8 cellular contexts compared by ENCODE assay signal in the genomic region with DNA sequence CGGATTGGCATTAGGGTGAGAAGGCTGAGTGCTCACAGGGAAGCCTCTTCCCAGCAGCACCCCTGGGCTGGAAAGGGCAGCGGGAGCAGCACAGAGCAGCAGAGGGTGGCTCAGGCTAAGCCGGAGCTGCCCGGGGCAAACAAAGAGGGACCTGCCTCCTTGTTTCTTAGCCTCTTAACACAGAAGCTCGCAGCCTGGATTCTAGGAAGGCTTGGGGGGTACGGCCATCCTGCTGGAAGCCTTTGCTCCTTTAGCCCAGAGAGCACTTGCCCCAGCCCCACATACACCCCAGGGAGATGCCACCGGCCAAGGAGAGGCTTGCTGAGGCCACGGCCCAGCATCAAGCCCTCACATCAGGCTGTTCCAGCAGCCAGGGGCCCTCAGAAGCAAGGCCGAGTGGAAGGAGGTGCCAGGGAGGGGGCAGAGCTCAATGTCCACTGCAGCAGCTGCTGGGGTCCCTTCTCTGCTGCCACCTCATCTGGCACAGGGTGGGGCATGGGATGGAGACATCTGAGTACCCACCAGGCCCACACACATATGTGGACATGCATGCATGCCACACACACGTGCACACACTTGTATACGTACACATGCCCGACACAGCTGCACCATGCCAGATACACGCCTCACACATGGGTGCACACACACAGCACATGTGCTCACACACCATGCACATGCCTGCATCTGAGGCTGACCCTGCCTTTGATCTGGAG. TPM values are rescaled to one million over a fixed set of nuclear protein-coding genes. Genes with fewer than 3 reads are reported as not detected.
DNase-seq lines count a peak whose midpoint lies in the region; ATAC-seq and TF ChIP-seq lines count a peak whose summit lies in the region.
"Had no signal": no experiment of that assay in that cellular context is flagged by ENCODE, and none has a peak within 500 bp of the region (broad histone marks: within the 10 kb centered on the region; RNA-seq: fewer than 3 reads in every experiment).

No MANE protein-coding gene starts in this region.

- no peak for TF ChIP-seq POLR2A in Peyer's patch (IDR thresholded peaks at IDR 0.05)
- TF ChIP-seq POLR2A in transverse colon (IDR thresholded peaks at IDR 0.05) = no peak

- no peak for TF ChIP-seq EP300 in transverse colon (IDR thresholded peaks at IDR 0.05; ENCODE audit: low read depth)

- in situ Hi-C loops in transverse colon (cut with MboI; ENCODE audit: low pct_ligation_motif_present in 1 of 4, low pct_unique_long_range_greater_than_20kb in 1 of 4, low sequenced_read_pairs in 3 of 4) = no loop called here

- H3K36me3 ChIP-seq in Peyer's patch (peaks cover 0 to 7% (median 0%) of the 10 kb centered on the region in 3 donors), duodenal mucosa (ENCODE audit: control insufficient read depth in 1 of 2, insufficient read depth in 2 of 2, low read length in 2 of 2) (peaks cover 0 to 6% of the 10 kb centered on the region in 2 donors), transverse colon (no peaks in the 10 kb centered on the region)

- H3K27ac ChIP-seq in Peyer's patch (peak overlapping the region; percentile 57 to 88 (median 66)), duodenal mucosa (ENCODE audit: low read depth, low read length) (peak overlapping the region; percentile 64), transverse colon (peak overlapping the region; percentile 81 to 91 (median 84))

- H3K4me1 ChIP-seq in Peyer's patch (peaks cover 0 to 20% (median 0%) of the 10 kb centered on the region in 4 donors), duodenal mucosa (ENCODE audit: control insufficient read depth in 1 of 2, insufficient read depth in 2 of 2, low read length in 2 of 2) (peaks cover 19 to 24% of the 10 kb centered on the region in 2 donors), transverse colon (peaks cover 19 to 36% (median 28%) of the 10 kb centered on the region in 4 donors)

- intact Hi-C loops in transverse colon (cut with DNase I; ENCODE audit: low total_unique reads) = no loop called here

- 60% methylated on average over 13 of the region's 13 CpGs; no CpG with 5 or more reads in 1 of the 2 donors for WGBS in transverse colon (ENCODE audit: low coverage in 1 of 2), 2 donors

- TF ChIP-seq CTCF in Peyer's patch (IDR thresholded peaks at IDR 0.05) (no peak), transverse colon (IDR thresholded peaks at IDR 0.05) (no peak)

- DNase-seq in Peyer's patch = peak in 2 of 3 donors; percentile 13 to 49
- peak; percentile 11 for DNase-seq in mucosa of gallbladder (ENCODE audit: low spot score)
- peak; percentile 23 for DNase-seq in transverse colon
- DNase-seq in iPS-NIHi7 (ENCODE audit: extremely low spot score) = no peak
- no peak for DNase-seq in activated CD4-positive, alpha-beta T cell treated with anti-CD3 and anti-CD28 coated beads, Interleukin-2, amount 50 U/mL, for 1 hour
- DNase-seq: NK-92 treated with Interleukin-12 subunit alpha and Interleukin-12 subunit beta, amount 100 ng/mL, for 24 hours had no signal

- no peak for ATAC-seq in HG02970 (IDR thresholded peaks at IDR 0.05; ENCODE audit: low FRiP score, unreplicated experiment)

- H3K4me3 ChIP-seq in Peyer's patch (no peak overlapping the region), duodenal mucosa (ENCODE audit: low read depth in 1 of 2, low read length in 2 of 2) (no peak overlapping the region), transverse colon (no peak overlapping the region)

- H3K9me3 ChIP-seq in Peyer's patch (no peaks in the 10 kb centered on the region), duodenal mucosa (ENCODE audit: control insufficient read depth in 1 of 2, low read length in 2 of 2) (no peaks in the 10 kb centered on the region), transverse colon (no peaks in the 10 kb centered on the region)

- peak overlapping the region; percentile 1 to 46 for H3K9ac ChIP-seq in duodenal mucosa (ENCODE audit: low read depth in 1 of 2, low read length in 2 of 2)

- H3K27me3 ChIP-seq in Peyer's patch = no peaks in the 10 kb centered on the region
- no peaks in the 10 kb centered on the region for H3K27me3 ChIP-seq in duodenal mucosa (ENCODE audit: control insufficient read depth in 1 of 2, insufficient read depth in 2 of 2, low read length in 2 of 2)
- no peaks in the 10 kb centered on the region for H3K27me3 ChIP-seq in transverse colon

RNA-seq across cellular contexts. Expression of gene SPON2, which starts 20.3 kb away (rescaled TPM):
- 100 to 1,000 TPM in 3 of 4 donors, 10 to 100 TPM in 1; 64.3 to 519 (median 165) TPM for total RNA-seq in Peyer's patch
- 52.0 TPM for total RNA-seq in mucosa of gallbladder
- total RNA-seq in transverse colon = 100 to 1,000 TPM in 1 of 4 donors, 10 to 100 TPM in 3; 45.4 to 127 (median 53.1) TPM

RNA-seq across cellular contexts. Expression of gene CTBP1, which starts 56.3 kb away (rescaled TPM):
- 100 to 1,000 TPM; 245 to 371 (median 288) TPM for total RNA-seq in Peyer's patch
- total RNA-seq in mucosa of gallbladder = 213 TPM
- 100 to 1,000 TPM; 183 to 457 (median 243) TPM for total RNA-seq in transverse colon

Comparison
In these comparisons a context has a peak if more than half of its experiments do, and no peak if none do; other contexts are left out.
1. DNase-seq: peak in Peyer's patch (2 of 3), mucosa of gallbladder (single experiment) and transverse colon (single experiment); none in iPS-NIHi7 (single experiment) and activated CD4-positive, alpha-beta T cell treated with anti-CD3 and anti-CD28 coated beads, Interleukin-2, amount 50 U/mL, for 1 hour (single experiment).
2. Peak in every context shown above with its lines, with median percentiles within 50 percentile points of each other: H3K27ac ChIP-seq.